16 cellular contexts compared by ENCODE assay signal in genomic region chr17:68015081-68015723, GRCh38. TPM values are rescaled to one million over a fixed set of nuclear protein-coding genes. Genes with fewer than 3 reads are reported as not detected.
DNase-seq lines count a peak whose midpoint lies in the region; ATAC-seq and TF ChIP-seq lines count a peak whose summit lies in the region.
"Had no signal": no experiment of that assay in that cellular context is flagged by ENCODE, and none has a peak within 500 bp of the region (broad histone marks: within the 10 kb centered on the region; RNA-seq: fewer than 3 reads in every experiment).

No MANE protein-coding gene starts in this region.

- no peaks in the 10 kb centered on the region for H3K9me3 ChIP-seq in uterus
- H3K9me3 ChIP-seq: BLaER1, Caco-2 had no signal

- H3K27ac ChIP-seq in uterus = no peak overlapping the region
- H3K27ac ChIP-seq: 22Rv1, BLaER1 had no signal

- ATAC-seq in Right ventricle myocardium inferior (no peak), left ventricle myocardium superior (no peak), GM21447 (IDR thresholded peaks at IDR 0.05; ENCODE audit: unreplicated experiment) (no peak), HG02884 (IDR thresholded peaks at IDR 0.05; ENCODE audit: unreplicated experiment) (no peak)

- no peaks in the 10 kb centered on the region for H3K36me3 Mint-ChIP-seq in chondrocyte (ENCODE audit: low read depth)
- H3K36me3 Mint-ChIP-seq in type B pancreatic cell = peaks cover 4% of the 10 kb centered on the region

- DNase-seq in Right ventricle myocardium inferior (ENCODE audit: missing footprints) (peak; percentile 53), left ventricle myocardium superior (no peak), chondrocyte (ENCODE audit: low spot score) (peak; percentile 56), mesenteric fat pad (ENCODE audit: low spot score) (peak; percentile 76), type B pancreatic cell (ENCODE audit: extremely low spot score, unreplicated experiment) (no peak), uterus (no peak)
- DNase-seq: AML-193; Caco-2; CD8-positive, alpha-beta memory T cell; DND-41; GDM1; HCEC 1CT had no signal

- no peaks in the 10 kb centered on the region for H3K27me3 Mint-ChIP-seq in chondrocyte (ENCODE audit: low read depth)
- H3K27me3 Mint-ChIP-seq in type B pancreatic cell = peaks cover 9% of the 10 kb centered on the region

- intact Hi-C loops in Right ventricle myocardium inferior (cut with DNase I) = no loop called here
- intact Hi-C loops in left ventricle myocardium superior (cut with micrococcal nuclease) = no loop called here
- intact Hi-C loops in uterus (cut with DNase I; ENCODE audit: low total_unique reads) = no loop called here

- no peaks in the 10 kb centered on the region for H3K27me3 ChIP-seq in uterus
- H3K27me3 ChIP-seq: BLaER1 had no signal

- no peak overlapping the region for H3K4me3 Mint-ChIP-seq in chondrocyte (ENCODE audit: unreplicated experiment)
- no peak overlapping the region for H3K4me3 Mint-ChIP-seq in type B pancreatic cell

- H3K9me3 Mint-ChIP-seq in chondrocyte (ENCODE audit: low read depth) (no peaks in the 10 kb centered on the region), type B pancreatic cell (no peaks in the 10 kb centered on the region)

- no peak for TF ChIP-seq POLR2A in uterus (IDR thresholded peaks at IDR 0.05)

- no peak overlapping the region for H3K4me3 ChIP-seq in uterus
- H3K4me3 ChIP-seq: BLaER1 had no signal

- TF ChIP-seq CTCF in chondrocyte (IDR thresholded peaks at IDR 0.05) (no peak), type B pancreatic cell (conservative IDR thresholded peaks at IDR 0.05) (no peak), uterus (IDR thresholded peaks at IDR 0.05) (no peak)

- H3K27ac Mint-ChIP-seq in chondrocyte (ENCODE audit: unreplicated experiment) = no peak overlapping the region
- peak overlapping the region; percentile 36 for H3K27ac Mint-ChIP-seq in type B pancreatic cell

- H3K4me1 Mint-ChIP-seq in chondrocyte (ENCODE audit: low read depth) (peaks cover 12% of the 10 kb centered on the region), type B pancreatic cell (ENCODE audit: unreplicated experiment) (peaks cover 5% of the 10 kb centered on the region)

- no peaks in the 10 kb centered on the region for H3K4me1 ChIP-seq in uterus
- H3K4me1 ChIP-seq: Caco-2 had no signal

- H3K36me3 ChIP-seq in uterus = no peaks in the 10 kb centered on the region
- H3K36me3 ChIP-seq: BLaER1 had no signal

RNA-seq across cellular contexts. Expression of gene C17orf58, which starts 18.9 kb away (rescaled TPM):
- 8.3 TPM for total RNA-seq in Right ventricle myocardium inferior
- 5.0 TPM for total RNA-seq in left ventricle myocardium superior
- total RNA-seq in chondrocyte = 9.1 to 11.0 TPM (median 10.9 TPM) in 3 replicates
- 8.8 TPM for total RNA-seq in mesenteric fat pad
- total RNA-seq in type B pancreatic cell (ENCODE audit: low replicate concordance) = 8.1 and 8.8 TPM in 2 replicates
- 10 to 100 TPM in 2 of 4 donors, 1 to 10 TPM in 2; 2.6 to 20.3 (median 7.6) TPM for total RNA-seq in uterus

RNA-seq across cellular contexts. Expression of gene KPNA2, which starts 20.3 kb away (rescaled TPM):
- 20.8 TPM for total RNA-seq in Right ventricle myocardium inferior
- 21.3 TPM for total RNA-seq in left ventricle myocardium superior
- total RNA-seq in chondrocyte = 92.5 to 95.4 TPM (median 93.4 TPM) in 3 replicates
- 37.9 TPM for total RNA-seq in mesenteric fat pad
- total RNA-seq in type B pancreatic cell (ENCODE audit: low replicate concordance) = 99.6 and 211 TPM in 2 replicates
- 10 to 100 TPM in 3 of 4 donors, 1 to 10 TPM in 1; 7.1 to 68.9 (median 39.2) TPM for total RNA-seq in uterus

Comparison
In these comparisons a context has a peak if more than half of its experiments do, and no peak if none do; other contexts are left out.
1. DNase-seq: peak in Right ventricle myocardium inferior (single experiment), chondrocyte (single experiment) and mesenteric fat pad (single experiment); none in left ventricle myocardium superior (single experiment), type B pancreatic cell (single experiment) and uterus (0 of 2).